Comparison of ENCODE assay signal across 19 cellular contexts in genomic region chr14:23101213-23101970, GRCh38. TPM values are rescaled to one million over a fixed set of nuclear protein-coding genes. Genes with fewer than 3 reads are reported as not detected.
"Had no signal": no experiment of that assay in that cellular context is flagged by ENCODE, and none has a peak within 500 bp of the region (broad histone marks: within the 10 kb centered on the region; RNA-seq: fewer than 3 reads in every experiment).

No MANE protein-coding gene starts in this region.

- H3K9me3 ChIP-seq: ascending aorta, heart right ventricle, left lung, testis had no signal

- H3K27ac ChIP-seq: ascending aorta, heart right ventricle, left lung, testis had no signal

- ATAC-seq: activated naive CD8-positive, alpha-beta T cell treated with anti-CD3 and anti-CD28 coated beads, Interleukin-2, amount 50 U/mL, for 24 hours; heart right ventricle; left lung had no signal

- H3K4me3 ChIP-seq: ascending aorta, heart right ventricle, left lung, testis had no signal

- DNase-seq: activated CD4-positive, alpha-beta memory T cell treated with anti-CD3 and anti-CD28 coated beads, Interleukin-2, amount 10 ng/mL, durations not matched to agents 7 days and 5 days; activated naive CD4-positive, alpha-beta T cell treated with Interleukin-2 at 50 U/mL for 16 hours; activated naive CD8-positive, alpha-beta T cell treated with anti-CD3 and anti-CD28 coated beads, Interleukin-2, amount 50 U/mL, for 24 hours; heart right ventricle; left lung; stimulated activated CD4-positive, alpha-beta T cell treated with anti-CD3 and anti-CD28 coated beads, Interleukin-4, amount 100 ng/mL, for 1 hour; stimulated activated CD8-positive, alpha-beta memory T cell treated with anti-CD3 and anti-CD28 coated beads, Interleukin-4, amount 100 ng/mL, for 48 hours; T1000; testis had no signal

- H3K27me3 ChIP-seq: ascending aorta, heart right ventricle, left lung, testis had no signal

RNA-seq across cellular contexts. Expression of gene CIROP, which starts 3.4 kb away (rescaled TPM):
- total RNA-seq: activated CD4-positive, alpha-beta memory T cell treated with anti-CD3 and anti-CD28 coated beads, Interleukin-2, amount 10 ng/mL, durations not matched to agents 7 days and 5 days; activated T-helper 1 cell treated with anti-CD3 and anti-CD28 coated beads, Interleukin-12 subunit alpha, Interleukin-12 subunit beta, Interleukin-2, Interleukin-4 antibody, amounts not matched to agents 30 ng/mL and 10 ng/mL and 1 ng/mL, durations not matched to agents 14 hours and 24 hours and 36 hours; ascending aorta; bronchial epithelial cell; chondrocyte; frontal cortex; heart right ventricle; left lung; mucosa of gallbladder; osteoblast; pulmonary artery endothelial cell; testis; urinary bladder had no signal
- polyA plus RNA-seq: heart right ventricle, urinary bladder had no signal

RNA-seq across cellular contexts. Expression of gene CEBPE, which starts 17.7 kb away (rescaled TPM):
- total RNA-seq: activated T-helper 1 cell treated with anti-CD3 and anti-CD28 coated beads, Interleukin-12 subunit alpha, Interleukin-12 subunit beta, Interleukin-2, Interleukin-4 antibody, amounts not matched to agents 30 ng/mL and 10 ng/mL and 1 ng/mL, durations not matched to agents 14 hours and 24 hours and 36 hours; ascending aorta; bronchial epithelial cell; chondrocyte; fibroblast of lung; frontal cortex; osteoblast; pulmonary artery endothelial cell; urinary bladder had no signal
- polyA plus RNA-seq: fibroblast of lung had no signal
